ENCODE assay signal across 22 cellular contexts in genomic region chr12:70854138-70854537, GRCh38.
DNase-seq lines count a peak whose midpoint lies in the region; TF ChIP-seq lines count a peak whose summit lies in the region.
"Had no signal": no experiment of that assay in that cellular context is flagged by ENCODE, and none has a peak within 500 bp of the region (broad histone marks: within the 10 kb centered on the region; RNA-seq: fewer than 3 reads in every experiment).

No MANE protein-coding gene starts in this region.

- H3K79me2 ChIP-seq in GM23248 (ENCODE audit: insufficient read depth): no peaks in the 10 kb centered on the region

- no peaks in the 10 kb centered on the region for H3K36me3 Mint-ChIP-seq in endodermal cell (ENCODE audit: low read depth)
- H3K36me3 Mint-ChIP-seq: CD8-positive, alpha-beta memory T cell had no signal

- no peak overlapping the region for H3K4me2 ChIP-seq in GM23248 (ENCODE audit: unreplicated experiment)
- H3K4me2 ChIP-seq: A549 had no signal

- H3K36me3 ChIP-seq in GM23248 (ENCODE audit: low read depth) (no peaks in the 10 kb centered on the region), endodermal cell (ENCODE audit: control insufficient read depth, insufficient read depth, low read length) (no peaks in the 10 kb centered on the region)

- peaks cover 7% of the 10 kb centered on the region; the same call in 1 of the 2 replicates for H3K27me3 ChIP-seq in GM23248 (replicated peaks; ENCODE audit: insufficient read depth)
- no peaks in the 10 kb centered on the region for H3K27me3 ChIP-seq in endodermal cell (ENCODE audit: control insufficient read depth, insufficient read depth, low read length, poor library complexity, severe bottlenecking)

- H3K27ac Mint-ChIP-seq in endodermal cell: no peak overlapping the region
- H3K27ac Mint-ChIP-seq: B cell; CD8-positive, alpha-beta memory T cell; HFFc6 had no signal

- no peak overlapping the region for H3K9ac ChIP-seq in GM23248
- H3K9ac ChIP-seq in endodermal cell (ENCODE audit: extremely low read depth, low read length, poor library complexity, severe bottlenecking): no peak overlapping the region

- H3F3A ChIP-seq in GM23248 (ENCODE audit: insufficient read depth): peaks cover 9% of the 10 kb centered on the region; the same call in 1 of the 2 replicates

- H3K4me3 ChIP-seq in AG10803 (ENCODE audit: low read length): no peak overlapping the region
- no peak overlapping the region for H3K4me3 ChIP-seq in GM23248
- no peak overlapping the region for H3K4me3 ChIP-seq in endodermal cell (ENCODE audit: low read length)
- H3K4me3 ChIP-seq: A549 had no signal

- H4K20me1 ChIP-seq in GM23248 (ENCODE audit: insufficient read depth): no peaks in the 10 kb centered on the region

- no peak overlapping the region for H2AFZ ChIP-seq in GM23248

- in situ Hi-C loops in GM23248 (cut with MboI): no loop called here

- peak; percentile 41 for DNase-seq in AG10803 (ENCODE audit: low read depth)
- DNase-seq in GM23248: peak; percentile 15
- peak; percentile 69 for DNase-seq in fibroblast of gingiva (ENCODE audit: low read depth)
- DNase-seq in myocyte (ENCODE audit: low read depth): peak; percentile 41
- DNase-seq in endodermal cell: no peak
- DNase-seq in LoVo (ENCODE audit: low spot score): no peak
- DNase-seq in NCI-H524 treated with DMSO at 0.1 percent for 48 hours (lab: John Stamatoyannopoulos, UW): no peak
- no peak for DNase-seq in globus pallidus (ENCODE audit: low spot score)
- DNase-seq: CD8-positive, alpha-beta memory T cell; DMS153; H7; HFFc6; Karpas-422; NCI-H2029; NCI-H446; NCI-H526; NCI-H82; NK-92 treated with Interleukin-12 subunit alpha and Interleukin-12 subunit beta, amount 100 ng/mL, for 24 hours; PC-3 had no signal

- peaks cover 6% of the 10 kb centered on the region for H3K27me3 Mint-ChIP-seq in endodermal cell (ENCODE audit: insufficient read depth)
- H3K27me3 Mint-ChIP-seq: B cell had no signal

- H3K27ac ChIP-seq in GM23248: no peak overlapping the region
- no peak overlapping the region for H3K27ac ChIP-seq in endodermal cell (ENCODE audit: low read depth, low read length)
- H3K27ac ChIP-seq: A549, C4-2B had no signal

- H3K9me3 ChIP-seq in GM23248 (ENCODE audit: low read depth) (no peaks in the 10 kb centered on the region), endodermal cell (ENCODE audit: control insufficient read depth, low read length) (no peaks in the 10 kb centered on the region)
- H3K9me3 ChIP-seq: A549 had no signal

- H3K9me3 Mint-ChIP-seq in endodermal cell: no peaks in the 10 kb centered on the region

- WGBS in GM23248 (ENCODE audit: low coverage in 1 of 2, low lambda C conversion rate in 2 of 2, missing lambda C conversion rate in 2 of 2), 2 experiments: 17% methylated on average over 3 of the region's 3 CpGs
- 88 to 93% methylated on average over 3 of the region's 3 CpGs for WGBS in endodermal cell (ENCODE audit: insufficient coverage in 1 of 2, insufficient read length in 1 of 2), 2 experiments

- no peak for TF ChIP-seq CTCF in AG10803 (conservative IDR thresholded peaks at IDR 0.05; ENCODE audit: low read length)
- no peak for TF ChIP-seq CTCF in endodermal cell (conservative IDR thresholded peaks at IDR 0.05)

- peaks cover 17% of the 10 kb centered on the region for H3K4me1 ChIP-seq in GM23248 (ENCODE audit: insufficient read depth)
- H3K4me1 ChIP-seq in endodermal cell (ENCODE audit: control insufficient read depth, insufficient read depth, low read length): no peaks in the 10 kb centered on the region
- H3K4me1 ChIP-seq: A549 had no signal

- H3K9me2 ChIP-seq in GM23248 (ENCODE audit: insufficient read depth): no peaks in the 10 kb centered on the region

- peaks cover 20% of the 10 kb centered on the region for H3K4me1 Mint-ChIP-seq in endodermal cell
- H3K4me1 Mint-ChIP-seq: B cell; CD8-positive, alpha-beta memory T cell had no signal

- H3K4me3 Mint-ChIP-seq in endodermal cell: no peak overlapping the region
- H3K4me3 Mint-ChIP-seq: B cell; CD8-positive, alpha-beta memory T cell; HFFc6 had no signal

Comparison
In these comparisons a context has a peak if more than half of its experiments do, and no peak if none do; other contexts are left out.
1. DNase-seq: peak in AG10803 (single experiment), GM23248 (single experiment), fibroblast of gingiva (single experiment) and myocyte (single experiment); none in endodermal cell (single experiment), LoVo (single experiment), NCI-H524 treated with DMSO at 0.1 percent for 48 hours (single experiment) and globus pallidus (single experiment).